In genomic region chr6:163263998-163264661, GRCh38 we compare ENCODE assay signal across 1 cellular context.
TF ChIP-seq lines count a peak whose summit lies in the region.

No MANE protein-coding gene starts in this region.

TF ChIP-seq in HepG2, 621 proteins besides CTCF, POLR2A, EP300 and RAD21 (continued from another document):
- no peak for TF ChIP-seq SNRNP70 (IDR thresholded peaks at IDR 0.05; ENCODE audit: low read depth, low read length)
